10 cellular contexts compared by ENCODE assay signal in genomic region chr16:86975445-86975844, GRCh38.
DNase-seq lines count a peak whose midpoint lies in the region; ATAC-seq and TF ChIP-seq lines count a peak whose summit lies in the region.
"Had no signal": no experiment of that assay in that cellular context is flagged by ENCODE, and none has a peak within 500 bp of the region (broad histone marks: within the 10 kb centered on the region; RNA-seq: fewer than 3 reads in every experiment).

No MANE protein-coding gene starts in this region.

- H3K36me3 ChIP-seq in HEK293 (ENCODE audit: control insufficient read depth in 2 of 2, insufficient read depth in 1 of 2, low read length in 2 of 2) = no peaks in the 10 kb centered on the region
- H3K36me3 ChIP-seq in iPS DF 6.9 (ENCODE audit: control insufficient read depth, insufficient read depth, low read length) = no peaks in the 10 kb centered on the region

- H3K27ac ChIP-seq in HEK293 (ENCODE audit: extremely low read depth, low read depth, low read length) = no peak overlapping the region
- H3K27ac ChIP-seq in iPS DF 6.9 (ENCODE audit: low read length) = no peak overlapping the region

- no peak for ATAC-seq in HG02642 (IDR thresholded peaks at IDR 0.05; ENCODE audit: poor library complexity, unreplicated experiment)

- WGBS in iPS DF 6.9 (ENCODE audit: insufficient coverage, insufficient read length) = no CpG with 5 or more reads among the region's 2 CpGs

- DNase-seq in 8988T = peak; percentile 63
- DNase-seq in amniotic epithelial cell (ENCODE audit: low read depth) = peak; percentile 89
- DNase-seq in iPS DF 6.9 (ENCODE audit: low read depth, low spot score) = peak; percentile 71
- DNase-seq in cerebellar nuclear complex (lab: John Stamatoyannopoulos, UW) = no peak
- DNase-seq in cerebellum (ENCODE audit: low spot score) = no peak
- no peak for DNase-seq in COR-L47 (lab: John Stamatoyannopoulos, UW)
- DNase-seq: activated gamma-delta T cell; CD4-positive, alpha-beta T cell had no signal

- H3K4me1 ChIP-seq in HEK293 (ENCODE audit: control insufficient read depth, insufficient read depth, low read length) (no peaks in the 10 kb centered on the region), iPS DF 6.9 (ENCODE audit: control insufficient read depth, insufficient read depth, low read length) (no peaks in the 10 kb centered on the region)

- no peaks in the 10 kb centered on the region for H3K27me3 ChIP-seq in iPS DF 6.9 (ENCODE audit: control insufficient read depth, insufficient read depth, low read length)

- H3K4me3 ChIP-seq in HEK293 (ENCODE audit: low read depth, low read length) (no peak overlapping the region), iPS DF 6.9 (ENCODE audit: low read length) (no peak overlapping the region)

- POLR2A ChIA-PET in HEK293 (lab: Yijun Ruan, JAX) = no interaction called here

- CTCF ChIA-PET in HEK293 (lab: Yijun Ruan, JAX) = no interaction called here

- TF ChIP-seq CTCF in HEK293 (tag by site-specific recombination; IDR thresholded peaks at IDR 0.05) = no peak

- H3K9me3 ChIP-seq in HEK293 (ENCODE audit: control insufficient read depth, insufficient read depth, low read depth, low read length) (no peaks in the 10 kb centered on the region), iPS DF 6.9 (ENCODE audit: control insufficient read depth, insufficient read depth, low read length) (no peaks in the 10 kb centered on the region)

TF ChIP-seq in HEK293, 187 proteins besides CTCF, POLR2A, EP300 and RAD21 (continues in another document):
- TF ChIP-seq ZNF48 (tag by site-specific recombination; IDR thresholded peaks at IDR 0.05) (no peak), ZNF18 (tag by site-specific recombination; IDR thresholded peaks at IDR 0.05) (no peak), PRDM10 (tag by site-specific recombination; IDR thresholded peaks at IDR 0.05) (no peak), GFI1B (tag by site-specific recombination; IDR thresholded peaks at IDR 0.05) (no peak), KLF7 (tag by site-specific recombination; IDR thresholded peaks at IDR 0.05; ENCODE audit: borderline replicate concordance) (no peak), SCRT1 (tag by site-specific recombination; IDR thresholded peaks at IDR 0.05; ENCODE audit: borderline replicate concordance) (no peak), ZNF366 (tag by site-specific recombination; conservative IDR thresholded peaks at IDR 0.05) (0 out of 2 replicates have a peak, but pooled peaks have one; percentile 15), ZNF211 (tag by site-specific recombination; IDR thresholded peaks at IDR 0.05; ENCODE audit: low read depth) (no peak), HOXC10 (CRISPR knock-in tag; IDR thresholded peaks at IDR 0.05) (no peak), SP3 (tag by site-specific recombination; IDR thresholded peaks at IDR 0.05) (0 out of 2 replicates have a peak, but pooled peaks have one; percentile 21), ZBTB8A (tag by site-specific recombination; IDR thresholded peaks at IDR 0.05) (no peak), ZNF76 (tag by site-specific recombination; IDR thresholded peaks at IDR 0.05; ENCODE audit: borderline replicate concordance, low read depth) (peak; percentile 57), BCL11B (tag by site-specific recombination; IDR thresholded peaks at IDR 0.05; ENCODE audit: low read depth) (no peak), ZNF777 (tag by site-specific recombination; IDR thresholded peaks at IDR 0.05; ENCODE audit: borderline replicate concordance) (no peak), ZNF473 (tag by site-specific recombination; IDR thresholded peaks at IDR 0.05) (no peak), SALL2 (tag by site-specific recombination; IDR thresholded peaks at IDR 0.05; ENCODE audit: borderline replicate concordance) (no peak), ZNF280D (tag by site-specific recombination; IDR thresholded peaks at IDR 0.05) (no peak), IKZF3 (tag by site-specific recombination; IDR thresholded peaks at IDR 0.05) (no peak), ZNF223 (tag by site-specific recombination; IDR thresholded peaks at IDR 0.05) (no peak), ZNF707 (tag by site-specific recombination; IDR thresholded peaks at IDR 0.05) (no peak), ZNF596 (tag by site-specific recombination; IDR thresholded peaks at IDR 0.05) (no peak), ZNF571 (tag by site-specific recombination; IDR thresholded peaks at IDR 0.05) (no peak), ZFHX2 (tag by site-specific recombination; conservative IDR thresholded peaks at IDR 0.05) (0 out of 2 replicates have a peak, but pooled peaks have one; percentile 21), ZEB2 (tag by site-specific recombination; IDR thresholded peaks at IDR 0.05) (no peak), ZNF239 (tag by site-specific recombination; IDR thresholded peaks at IDR 0.05) (no peak), ZFP69B (tag by site-specific recombination; IDR thresholded peaks at IDR 0.05) (peak; percentile 78), TCF7L2 (IDR thresholded peaks at IDR 0.05; ENCODE audit: borderline replicate concordance, low read depth, low read length) (no peak), ZNF658 (tag by site-specific recombination; IDR thresholded peaks at IDR 0.05) (no peak)

Comparison
In these comparisons a context has a peak if more than half of its experiments do, and no peak if none do; other contexts are left out.
1. DNase-seq: peak in 8988T (single experiment), amniotic epithelial cell (single experiment) and iPS DF 6.9 (single experiment); none in cerebellar nuclear complex (0 of 2), cerebellum (single experiment) and COR-L47 (single experiment).